Comparison of ENCODE assay signal across 8 cellular contexts in the genomic region with DNA sequence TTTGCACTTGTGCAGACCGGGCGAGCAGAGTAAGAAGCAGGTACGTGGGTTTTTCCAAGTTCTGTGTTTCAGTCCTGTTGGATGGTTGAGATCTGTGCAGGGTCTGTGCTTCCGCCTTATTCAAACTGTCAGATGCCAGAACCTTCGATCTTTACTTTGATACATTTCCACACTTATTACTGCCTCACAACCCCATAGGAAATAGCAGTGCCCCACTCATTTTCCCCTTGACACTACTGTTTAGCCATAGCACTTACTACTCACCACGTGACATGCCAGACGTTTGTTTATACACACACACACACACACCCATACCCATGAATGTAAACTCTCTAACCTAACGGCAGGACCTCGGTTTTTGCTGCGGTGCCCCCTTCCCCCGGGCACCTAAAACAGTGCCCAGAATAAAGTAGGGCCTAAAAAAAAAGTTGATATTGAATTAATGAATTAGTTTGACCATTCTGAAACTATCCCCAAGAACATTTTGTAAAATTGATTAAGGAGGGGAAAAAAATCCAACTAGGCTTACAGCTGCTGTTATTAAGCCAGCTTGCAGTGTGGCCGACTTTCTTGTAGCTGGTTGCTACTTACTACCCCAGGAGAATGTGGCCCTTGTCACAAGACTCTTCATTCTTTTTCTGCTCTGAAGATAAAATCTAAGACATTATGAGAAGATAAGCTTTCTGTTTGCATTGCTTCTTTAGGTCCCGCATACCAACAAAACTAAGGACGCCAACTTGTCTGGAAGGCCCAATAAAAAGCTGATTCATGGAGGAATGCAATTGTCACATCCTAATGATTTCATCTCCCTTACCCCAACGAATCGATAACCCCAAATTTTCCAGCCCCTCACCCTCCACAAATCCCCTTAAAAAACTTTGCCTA. TPM values are rescaled to one million over a fixed set of nuclear protein-coding genes. Genes with fewer than 3 reads are reported as not detected.
DNase-seq lines count a peak whose midpoint lies in the region; ATAC-seq and TF ChIP-seq lines count a peak whose summit lies in the region.

No MANE protein-coding gene starts in this region.

- no peak for DNase-seq in activated CD4-positive, alpha-beta memory T cell treated with anti-CD3 and anti-CD28 coated beads, Interleukin-2, amount 10 ng/mL, durations not matched to agents 7 days and 5 days
- DNase-seq in glomerular endothelial cell (ENCODE audit: extremely low read depth, low read depth, low spot score) (peak; percentile 34), renal cortical epithelial cell (ENCODE audit: low read depth) (peak; percentile 10), putamen (ENCODE audit: low spot score) (no peak)

- peak overlapping the region; percentile 93 for H3K27ac Mint-ChIP-seq in activated CD4-positive, alpha-beta memory T cell treated with anti-CD3 and anti-CD28 coated beads, Interleukin-2, amount 10 ng/mL, durations not matched to agents 7 days and 5 days

- peaks cover 28% of the 10 kb centered on the region for H3K4me1 ChIP-seq in DOHH2 (ENCODE audit: control insufficient read depth, low read length)
- H3K4me1 ChIP-seq in HUES64 (ENCODE audit: insufficient read depth, low read length): peaks cover 15% of the 10 kb centered on the region

- H3K4me1 Mint-ChIP-seq in activated CD4-positive, alpha-beta memory T cell treated with anti-CD3 and anti-CD28 coated beads, Interleukin-2, amount 10 ng/mL, durations not matched to agents 7 days and 5 days: peaks cover 45% of the 10 kb centered on the region

- CTCF ChIA-PET in activated CD4-positive, alpha-beta memory T cell treated with anti-CD3 and anti-CD28 coated beads, Interleukin-2, amount 10 ng/mL, durations not matched to agents 7 days and 5 days (lab: Charles Lee): interaction anchor here (0.9 to 5.8 kb wide), 12 partner anchors 8 to 216 kb away, joined by 3 to 48 read pairs (median 6); partner anchors contain the start of genes ANAPC4, PI4K2B and ZCCHC4

- H3K36me3 Mint-ChIP-seq in activated CD4-positive, alpha-beta memory T cell treated with anti-CD3 and anti-CD28 coated beads, Interleukin-2, amount 10 ng/mL, durations not matched to agents 7 days and 5 days (ENCODE audit: low read depth): peaks cover 46% of the 10 kb centered on the region

- H3K27me3 ChIP-seq in DOHH2 (ENCODE audit: control insufficient read depth, low read length): no peaks in the 10 kb centered on the region
- H3K27me3 ChIP-seq in HUES64 (ENCODE audit: insufficient read depth, low read length): no peaks in the 10 kb centered on the region

- 39% methylated on average over 16 of the region's 16 CpGs for WGBS in HUES64

- H3K4me3 ChIP-seq in DOHH2 (ENCODE audit: low read length): peak overlapping the region; percentile 88
- peak overlapping the region; percentile 69 for H3K4me3 ChIP-seq in HUES64 (ENCODE audit: low read length)

- peak overlapping the region; percentile 90 for H3K4me2 ChIP-seq in DOHH2 (ENCODE audit: low read length)

- H3K36me3 ChIP-seq in DOHH2 (ENCODE audit: control insufficient read depth, low read length) (peaks cover 24% of the 10 kb centered on the region), HUES64 (ENCODE audit: insufficient read depth, low read length) (peaks cover 6% of the 10 kb centered on the region; the same call in 1 of the 2 replicates)

- H3F3A ChIP-seq in DOHH2 (ENCODE audit: control insufficient read depth, insufficient read depth): no peaks in the 10 kb centered on the region; the same call in 1 of the 2 replicates

- H3K4me3 Mint-ChIP-seq in activated CD4-positive, alpha-beta memory T cell treated with anti-CD3 and anti-CD28 coated beads, Interleukin-2, amount 10 ng/mL, durations not matched to agents 7 days and 5 days: peak overlapping the region; percentile 93

- H3K27me3 Mint-ChIP-seq in activated CD4-positive, alpha-beta memory T cell treated with anti-CD3 and anti-CD28 coated beads, Interleukin-2, amount 10 ng/mL, durations not matched to agents 7 days and 5 days: no peaks in the 10 kb centered on the region

- H3K9me3 ChIP-seq in DOHH2 (ENCODE audit: control insufficient read depth, insufficient read depth, low read length): no peaks in the 10 kb centered on the region
- 0 out of 2 replicates have a peak, but pooled peaks cover 2% of the 10 kb centered on the region for H3K9me3 ChIP-seq in HUES64 (ENCODE audit: insufficient read depth, low read depth, low read length)

- POLR2A ChIA-PET in activated CD4-positive, alpha-beta memory T cell treated with anti-CD3 and anti-CD28 coated beads, Interleukin-2, amount 10 ng/mL, durations not matched to agents 7 days and 5 days (lab: Charles Lee): interaction anchor here (0.7 to 5.2 kb wide), 23 partner anchors 8 to 694 kb away, joined by 3 to 144 read pairs (median 5); partner anchors contain the start of genes ANAPC4, DHX15, PI4K2B and ZCCHC4

- peak; percentile 32 for ATAC-seq in GM21360 (IDR thresholded peaks at IDR 0.05; ENCODE audit: unreplicated experiment)
- ATAC-seq in HG02642 (IDR thresholded peaks at IDR 0.05; ENCODE audit: poor library complexity, unreplicated experiment): no peak

- no peak for TF ChIP-seq CTCF in DOHH2 (IDR thresholded peaks at IDR 0.05; ENCODE audit: low read depth, low read length, poor library complexity, severe bottlenecking)

- no peaks in the 10 kb centered on the region for H4K20me1 ChIP-seq in DOHH2 (ENCODE audit: control insufficient read depth, insufficient read depth, low read depth, low read length)

- peak overlapping the region; percentile 56; the same call in 1 of the 2 replicates for H3K9ac ChIP-seq in HUES64 (ENCODE audit: low read depth, low read length)

- H3K79me2 ChIP-seq in DOHH2 (ENCODE audit: control insufficient read depth, low read length): peaks cover 49% of the 10 kb centered on the region

- H3K9me2 ChIP-seq in DOHH2 (replicated peaks; ENCODE audit: control insufficient read depth, low read length): no peaks in the 10 kb centered on the region

- H3K9me3 Mint-ChIP-seq in activated CD4-positive, alpha-beta memory T cell treated with anti-CD3 and anti-CD28 coated beads, Interleukin-2, amount 10 ng/mL, durations not matched to agents 7 days and 5 days: no peaks in the 10 kb centered on the region

- H3K27ac ChIP-seq in DOHH2 (ENCODE audit: low read depth, low read length) (peak overlapping the region; percentile 76), HUES64 (ENCODE audit: low read depth, low read length) (peak overlapping the region; percentile 87; the same call in 1 of the 2 replicates)

RNA-seq across cellular contexts. Expression of gene SEPSECS, which starts 0.7 kb away (rescaled TPM):
- 2.8 TPM for polyA plus RNA-seq in HUES64 (2013, experiment 1 of 2)
- polyA plus RNA-seq in HUES64 (2013, experiment 2 of 2): 4.4 TPM
- 10 to 100 TPM; 15.1 to 15.2 TPM for total RNA-seq in activated CD4-positive, alpha-beta memory T cell treated with anti-CD3 and anti-CD28 coated beads, Interleukin-2, amount 10 ng/mL, durations not matched to agents 7 days and 5 days
- 4.8 and 5.8 TPM in 2 replicates for total RNA-seq in glomerular endothelial cell
- total RNA-seq in renal cortical epithelial cell: 6.9 and 11.8 TPM in 2 replicates

Comparison
In these comparisons a context has a peak if more than half of its experiments do, and no peak if none do; other contexts are left out.
1. DNase-seq: peak in glomerular endothelial cell (single experiment) and renal cortical epithelial cell (single experiment); none in activated CD4-positive, alpha-beta memory T cell treated with anti-CD3 and anti-CD28 coated beads, Interleukin-2, amount 10 ng/mL, durations not matched to agents 7 days and 5 days (single experiment) and putamen (single experiment).